ENCODE assay signal across 9 cellular contexts in the genomic region with DNA sequence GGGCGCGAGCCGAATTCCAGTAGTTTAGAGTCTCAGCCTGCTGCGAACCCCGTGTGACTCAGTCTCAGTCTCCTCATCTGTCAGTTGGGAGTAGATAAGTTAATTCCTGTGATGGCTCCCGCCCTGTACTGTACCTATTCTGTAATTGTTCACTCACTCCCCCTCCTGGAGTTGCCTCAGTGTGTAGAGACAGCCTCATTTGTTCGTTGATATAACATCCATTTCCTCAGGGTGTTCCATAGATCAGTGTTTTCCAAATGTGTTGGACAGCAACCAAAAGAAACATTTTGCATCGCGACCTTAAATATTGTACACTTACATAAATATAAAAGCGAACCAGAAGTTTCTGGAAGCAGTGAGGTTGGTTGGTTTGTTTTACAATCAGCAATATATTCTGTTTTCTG. TPM values are rescaled to one million over a fixed set of nuclear protein-coding genes. Genes with fewer than 3 reads are reported as not detected.
DNase-seq lines count a peak whose midpoint lies in the region; ATAC-seq, FAIRE-seq and TF ChIP-seq lines count a peak whose summit lies in the region.
"Had no signal": no experiment of that assay in that cellular context is flagged by ENCODE, and none has a peak within 500 bp of the region (broad histone marks: within the 10 kb centered on the region; RNA-seq: fewer than 3 reads in every experiment).

No MANE protein-coding gene starts in this region.

- H4K20me1 ChIP-seq in K562 (replicated peaks; ENCODE audit: control insufficient read depth, insufficient read depth, low read length), result 0 out of 2 replicates have a peak, but pooled peaks cover 16% of the 10 kb centered on the region

- CTCF ChIA-PET in K562 (lab: Yijun Ruan, JAX; ENCODE audit: low intra/inter-chr PET ratio), result no interaction called here

- no peak for TF ChIP-seq CTCF in CD14-positive monocyte (IDR thresholded peaks at IDR 0.05)
- TF ChIP-seq CTCF in K562 (IDR thresholded peaks at IDR 0.05 in 2 of 3, conservative IDR thresholded peaks at IDR 0.05 in 1 of 3; ENCODE audit: insufficient read depth in 2 of 3, low read depth in 1 of 3, low read length in 3 of 3), result peak in 1 of 3 experiments; percentile 20; a peak in 2 of 6 replicates
- no peak for TF ChIP-seq CTCF in uterus (IDR thresholded peaks at IDR 0.05)
- no peak for TF ChIP-seq CTCF in omental fat pad (IDR thresholded peaks at IDR 0.05)

- 1% methylated on average over 10 of the region's 10 CpGs for WGBS in K562 (ENCODE audit: insufficient coverage, low coverage, missing lambda C conversion rate)

- H3K9ac ChIP-seq in K562 (ENCODE audit: insufficient read depth in 1 of 2, low read depth in 2 of 2, low read length in 2 of 2), result peak overlapping the region; percentile 96 to 98

- H3K9me1 ChIP-seq in K562 (ENCODE audit: control insufficient read depth, insufficient read depth, low read length), result no peaks in the 10 kb centered on the region

- H3K4me3 ChIP-seq in K562, result peak overlapping the region; percentile 60
- H3K4me3 ChIP-seq in uterus, result peak overlapping the region; percentile 94 to 96

- ATAC-seq in HG03135 (IDR thresholded peaks at IDR 0.05; ENCODE audit: unreplicated experiment), result peak; percentile 1
- ATAC-seq in K562, result no peak
- ATAC-seq in memory B cell (ENCODE audit: low read depth), result no peak
- no peak for ATAC-seq in omental fat pad (ENCODE audit: low FRiP score)

- H3K27me3 Mint-ChIP-seq in CD14-positive monocyte (ENCODE audit: low read depth in 3 of 3), result no peaks in the 10 kb centered on the region
- H3K27me3 Mint-ChIP-seq in memory B cell, result no peaks in the 10 kb centered on the region

- H3K27ac ChIP-seq in K562 (ENCODE audit: extremely low read depth, low read depth, low read length) (peak overlapping the region; percentile 99), uterus (peak overlapping the region; percentile 92 to 95)

- TF ChIP-seq RAD21 in K562 (CRISPR knock-in tag; conservative IDR thresholded peaks at IDR 0.05 in 1 of 2, IDR thresholded peaks at IDR 0.05 in 1 of 2), result no peak

- H3K4me1 ChIP-seq in K562 (replicated peaks in 1 of 2; ENCODE audit: control insufficient read depth in 2 of 2, insufficient read depth in 2 of 2, low read length in 2 of 2), result peaks cover 15 to 21% of the 10 kb centered on the region in 2 experiments; a peak in 4 of 5 replicates
- H3K4me1 ChIP-seq in uterus, result peaks cover 6 to 9% of the 10 kb centered on the region in 2 donors

- intact Hi-C loops in CD14-positive monocyte (cut with micrococcal nuclease), result loop anchor here in 1 of 2 donors (10.0 kb wide), 1 partner anchor 184 kb away; a partner anchor contains a TSS
- intact Hi-C loops in K562 (cut with micrococcal nuclease), result loop anchor here (1.0 kb wide), 1 partner anchor 27 kb away; a partner anchor contains a TSS
- intact Hi-C loops in uterus (cut with DNase I; ENCODE audit: low total_unique reads), result no loop called here

- peak overlapping the region; percentile 91 for H3K4me2 ChIP-seq in K562 (ENCODE audit: insufficient read depth, low read length)

- DNase-seq in CD14-positive monocyte (ENCODE audit: low spot score) (no peak), K562 (ENCODE audit: extremely low read depth in 1 of 4, low spot score in 3 of 4) (peak in 2 of 4 experiments; percentile 81 to 88), memory B cell (ENCODE audit: low spot score in 2 of 2) (no peak), uterus (no peak), omental fat pad (ENCODE audit: low spot score) (no peak), OCI-M1 (lab: John Stamatoyannopoulos, UW) (no peak), D341Med (ENCODE audit: low spot score) (no peak)

- H2AFZ ChIP-seq in K562 (ENCODE audit: low read depth, low read length), result peak overlapping the region; percentile 86; the same call in 1 of the 2 replicates

- no peaks in the 10 kb centered on the region for H3K9me3 Mint-ChIP-seq in CD14-positive monocyte
- H3K9me3 Mint-ChIP-seq in memory B cell, result no peaks in the 10 kb centered on the region

- BruUV-seq in K562 (replicated peaks; lab: Mats Ljungman, UMichigan), result no TSS peak

- TF ChIP-seq POLR2A in K562 (conservative IDR thresholded peaks at IDR 0.05) (no peak), uterus (IDR thresholded peaks at IDR 0.05) (no peak)

- H3K4me3 Mint-ChIP-seq in CD14-positive monocyte, result peak overlapping the region; percentile 90 to 97
- peak overlapping the region; percentile 97 for H3K4me3 Mint-ChIP-seq in memory B cell

- H3K79me2 ChIP-seq in K562 (ENCODE audit: control insufficient read depth, insufficient read depth, low read length), result peaks cover 58% of the 10 kb centered on the region

- H3K27ac Mint-ChIP-seq in CD14-positive monocyte, result peak overlapping the region; percentile 99 to 100 (median 100)
- H3K27ac Mint-ChIP-seq in memory B cell, result peak overlapping the region; percentile 99

- FAIRE-seq in K562 (lab: Jason Lieb, UNC), result peak; percentile 85

- in situ Hi-C loops in K562 (cut with MboI), result no loop called here

- H3K36me3 Mint-ChIP-seq in CD14-positive monocyte, result peaks cover 27 to 28% of the 10 kb centered on the region in 2 donors
- peaks cover 23% of the 10 kb centered on the region for H3K36me3 Mint-ChIP-seq in memory B cell

- TF ChIP-seq EP300 in K562 (IDR thresholded peaks at IDR 0.05; ENCODE audit: low read length), result peak; percentile 45; the same call in 1 of the 2 replicates

- H3K9me3 ChIP-seq in K562 (replicated peaks; ENCODE audit: control insufficient read depth, insufficient read depth, low read depth, low read length) (no peaks in the 10 kb centered on the region), uterus (no peaks in the 10 kb centered on the region)

- H3K4me1 Mint-ChIP-seq in CD14-positive monocyte, result peaks cover 46% of the 10 kb centered on the region
- H3K4me1 Mint-ChIP-seq in memory B cell, result peaks cover 32% of the 10 kb centered on the region

- peaks cover 44% of the 10 kb centered on the region for H3K36me3 ChIP-seq in K562 (ENCODE audit: control insufficient read depth, insufficient read depth, low read length)
- H3K36me3 ChIP-seq in uterus, result no peaks in the 10 kb centered on the region

- no peaks in the 10 kb centered on the region for H3K27me3 ChIP-seq in K562 (ENCODE audit: control insufficient read depth in 2 of 2, insufficient read depth in 2 of 2, low read length in 2 of 2)
- H3K27me3 ChIP-seq in uterus, result no peaks in the 10 kb centered on the region

- POLR2A ChIA-PET in K562 (lab: Yijun Ruan, JAX), result interaction anchor here (1.0 to 1.9 kb wide), 6 partner anchors 10 to 183 kb away, joined by 3 to 10 read pairs (median 4); a partner anchor contains a TSS

RNA-seq across cellular contexts. Expression of a gene that starts 0.7 kb away (rescaled TPM):
- polyA plus RNA-seq in CD14-positive monocyte, result 1 to 10 TPM; 4.3 to 8.1 TPM
- total RNA-seq in K562 (2011; cell fraction: chromatin; rRNA removed; ENCODE audit: low replicate concordance), result 66.7 and 97.6 TPM in 2 replicates
- total RNA-seq in K562 (2011; cell fraction: nucleolus; rRNA removed), result 38.2 and 46.5 TPM in 2 replicates
- 46.0 and 51.6 TPM in 2 replicates for total RNA-seq in K562 (2011; cell fraction: nucleoplasm; rRNA removed)
- total RNA-seq in K562 (2014; rRNA removed), result 22.1 and 23.8 TPM in 2 replicates
- total RNA-seq in K562 (2014; rRNA removed; fragmentation: Illumina TruSeq; extraction: Trizol), result 26.3 and 28.7 TPM in 2 replicates
- 24.8 and 26.8 TPM in 2 replicates for total RNA-seq in K562 (2015; rRNA removed; fragmentation: Illumina TruSeq; extraction: Trizol)
- total RNA-seq in K562 (2021), result 29.9 and 30.8 TPM in 2 replicates
- 36.5 and 38.9 TPM in 2 replicates for polyA plus RNA-seq in K562 (2011; rRNA removed)
- 37.3 and 38.7 TPM in 2 replicates for polyA plus RNA-seq in K562 (2011; cell fraction: cytosol; rRNA removed)
- 31.5 and 51.2 TPM in 2 replicates for polyA plus RNA-seq in K562 (2011; cell fraction: nucleus; rRNA removed)
- 24.7 and 28.0 TPM in 2 replicates for polyA plus RNA-seq in K562 (2012)
- 32.7 and 38.5 TPM in 2 replicates for polyA plus RNA-seq in K562 (2014; fragmentation: Illumina TruSeq; extraction: Trizol)
- polyA plus RNA-seq in K562 (2014; fragmentation: Nextera tagmentation; extraction: Ambion mirVana), result 10 to 100 TPM in 1 of 2 experiments, 1 to 10 TPM in 1; 8.8 to 32.5 TPM
- 24.0 TPM in 2 replicates for polyA plus RNA-seq in K562 (2014; rRNA removed)
- polyA minus RNA-seq in K562 (2011; rRNA and poly(A)+ RNA removed), result 86.2 and 99.5 TPM in 2 replicates
- 17.6 and 30.2 TPM in 2 replicates for polyA minus RNA-seq in K562 (2011; cell fraction: cytosol; rRNA and poly(A)+ RNA removed)
- 29.8 and 38.5 TPM in 2 replicates for polyA minus RNA-seq in K562 (2011; cell fraction: nucleus; rRNA and poly(A)+ RNA removed)
- 10 to 100 TPM; 18.5 to 52.9 (median 27.9) TPM for total RNA-seq in uterus
- 10 to 100 TPM; 31.4 to 37.4 (median 34.9) TPM for total RNA-seq in omental fat pad

RNA-seq across cellular contexts. Expression of a gene that starts 26.1 kb away (rescaled TPM):
- polyA plus RNA-seq in CD14-positive monocyte (10 to 100 TPM; 65.0 to 72.5 TPM), K562 (2011; rRNA removed) (53.3 and 67.2 TPM in 2 replicates), K562 (2014; fragmentation: Illumina TruSeq; extraction: Trizol) (50.9 and 53.0 TPM in 2 replicates), K562 (2014; fragmentation: Nextera tagmentation; extraction: Ambion mirVana) (100 to 1,000 TPM in 1 of 2 experiments, 10 to 100 TPM in 1; 99.5 to 105 TPM), K562 (2014; rRNA removed) (53.0 and 54.9 TPM in 2 replicates)
- total RNA-seq in K562 (2011; cell fraction: chromatin; rRNA removed; ENCODE audit: low replicate concordance), result 5.5 and 19.4 TPM in 2 replicates
- total RNA-seq in K562 (2011; cell fraction: nucleolus; rRNA removed), result 4.7 and 5.7 TPM in 2 replicates
- 14.0 and 18.7 TPM in 2 replicates for total RNA-seq in K562 (2011; cell fraction: nucleoplasm; rRNA removed)
- total RNA-seq in K562 (2014; rRNA removed) (34.2 and 42.8 TPM in 2 replicates), K562 (2014; rRNA removed; fragmentation: Illumina TruSeq; extraction: Trizol) (59.9 and 71.6 TPM in 2 replicates), K562 (2015; rRNA removed; fragmentation: Illumina TruSeq; extraction: Trizol) (33.8 and 36.5 TPM in 2 replicates), K562 (2021) (36.0 and 39.3 TPM in 2 replicates), uterus (10 to 100 TPM; 53.5 to 91.7 (median 61.7) TPM), omental fat pad (10 to 100 TPM; 39.5 to 60.4 (median 56.0) TPM)
- 9.2 and 27.3 TPM in 2 replicates for polyA plus RNA-seq in K562 (2011; cell fraction: cytosol; rRNA removed)
- 8.0 and 17.0 TPM in 2 replicates for polyA plus RNA-seq in K562 (2011; cell fraction: nucleus; rRNA removed)
- 38.2 and 46.2 TPM in 2 replicates for polyA plus RNA-seq in K562 (2012)
- polyA minus RNA-seq in K562 (2011; rRNA and poly(A)+ RNA removed), result 50.1 and 53.8 TPM in 2 replicates
- 13.8 and 14.3 TPM in 2 replicates for polyA minus RNA-seq in K562 (2011; cell fraction: cytosol; rRNA and poly(A)+ RNA removed)
- polyA minus RNA-seq in K562 (2011; cell fraction: nucleus; rRNA and poly(A)+ RNA removed), result 4.0 and 5.9 TPM in 2 replicates

RNA-seq across cellular contexts. Expression of a gene that starts 26.5 kb away (rescaled TPM):
- 10 to 100 TPM; 93.6 to 94.5 TPM for polyA plus RNA-seq in CD14-positive monocyte
- 64.8 and 75.0 TPM in 2 replicates for total RNA-seq in K562 (2011; cell fraction: chromatin; rRNA removed; ENCODE audit: low replicate concordance)
- 51.1 and 58.0 TPM in 2 replicates for total RNA-seq in K562 (2011; cell fraction: nucleolus; rRNA removed)
- total RNA-seq in K562 (2011; cell fraction: nucleoplasm; rRNA removed), result 69.4 and 101 TPM in 2 replicates
- total RNA-seq in K562 (2014; rRNA removed), result 76.1 and 106 TPM in 2 replicates
- total RNA-seq in K562 (2014; rRNA removed; fragmentation: Illumina TruSeq; extraction: Trizol), result 56.0 and 57.6 TPM in 2 replicates
- total RNA-seq in K562 (2015; rRNA removed; fragmentation: Illumina TruSeq; extraction: Trizol), result 56.0 and 59.2 TPM in 2 replicates
- total RNA-seq in K562 (2021), result 86.6 and 94.5 TPM in 2 replicates
- 30.3 and 46.1 TPM in 2 replicates for polyA plus RNA-seq in K562 (2011; rRNA removed)
- polyA plus RNA-seq in K562 (2011; cell fraction: cytosol; rRNA removed), result 22.2 and 23.4 TPM in 2 replicates
- polyA plus RNA-seq in K562 (2011; cell fraction: nucleus; rRNA removed), result 22.2 and 25.2 TPM in 2 replicates
- 56.8 and 58.7 TPM in 2 replicates for polyA plus RNA-seq in K562 (2012)
- polyA plus RNA-seq in K562 (2014; fragmentation: Illumina TruSeq; extraction: Trizol), result 56.9 and 60.0 TPM in 2 replicates
- polyA plus RNA-seq in K562 (2014; fragmentation: Nextera tagmentation; extraction: Ambion mirVana), result 10 to 100 TPM in 1 of 2 experiments, 1 to 10 TPM in 1; 9.7 to 10.0 TPM
- 103 and 120 TPM in 2 replicates for polyA plus RNA-seq in K562 (2014; rRNA removed)
- 26.4 TPM in 2 replicates for polyA minus RNA-seq in K562 (2011; rRNA and poly(A)+ RNA removed)
- polyA minus RNA-seq in K562 (2011; cell fraction: cytosol; rRNA and poly(A)+ RNA removed), result 13.6 and 14.4 TPM in 2 replicates
- 27.6 and 40.3 TPM in 2 replicates for polyA minus RNA-seq in K562 (2011; cell fraction: nucleus; rRNA and poly(A)+ RNA removed)
- 100 to 1,000 TPM in 1 of 4 donors, 10 to 100 TPM in 3; 39.7 to 143 (median 59.4) TPM for total RNA-seq in uterus
- total RNA-seq in omental fat pad, result 10 to 100 TPM; 52.5 to 93.7 (median 66.2) TPM

RNA-seq across cellular contexts. Expression of a gene that starts 51.0 kb away (rescaled TPM):
- not detected for polyA plus RNA-seq in CD14-positive monocyte
- not detected in 2 replicates for total RNA-seq in K562 (2011; cell fraction: chromatin; rRNA removed; ENCODE audit: low replicate concordance)
- not detected in 2 replicates for total RNA-seq in K562 (2011; cell fraction: nucleolus; rRNA removed)
- not detected in 2 replicates for total RNA-seq in K562 (2011; cell fraction: nucleoplasm; rRNA removed)
- total RNA-seq in K562 (2014; rRNA removed), result not detected in 2 replicates
- total RNA-seq in K562 (2014; rRNA removed; fragmentation: Illumina TruSeq; extraction: Trizol), result 1.1 and 1.6 TPM in 2 replicates
- total RNA-seq in K562 (2015; rRNA removed; fragmentation: Illumina TruSeq; extraction: Trizol), result not detected in 2 replicates
- total RNA-seq in K562 (2021), result 0.80 TPM in 1 of 2 replicates, not detected in the other
- 0.74 and 1.1 TPM in 2 replicates for polyA plus RNA-seq in K562 (2011; rRNA removed)
- polyA plus RNA-seq in K562 (2011; cell fraction: cytosol; rRNA removed), result 1.3 TPM in 1 of 2 replicates, not detected in the other
- polyA plus RNA-seq in K562 (2011; cell fraction: nucleus; rRNA removed), result not detected in 2 replicates
- 0.92 and 2.0 TPM in 2 replicates for polyA plus RNA-seq in K562 (2012)
- polyA plus RNA-seq in K562 (2014; fragmentation: Illumina TruSeq; extraction: Trizol), result 2.0 and 2.1 TPM in 2 replicates
- 1 to 10 TPM; 3.9 to 5.5 TPM for polyA plus RNA-seq in K562 (2014; fragmentation: Nextera tagmentation; extraction: Ambion mirVana)
- 2.1 and 5.1 TPM in 2 replicates for polyA plus RNA-seq in K562 (2014; rRNA removed)
- polyA minus RNA-seq in K562 (2011; rRNA and poly(A)+ RNA removed), result not detected in 2 replicates
- 11.9 and 19.0 TPM in 2 replicates for polyA minus RNA-seq in K562 (2011; cell fraction: cytosol; rRNA and poly(A)+ RNA removed)
- polyA minus RNA-seq in K562 (2011; cell fraction: nucleus; rRNA and poly(A)+ RNA removed), result 3.2 TPM in 1 of 2 replicates, not detected in the other
- not detected for total RNA-seq in uterus
- not detected for total RNA-seq in omental fat pad
- total RNA-seq: M059J had no signal
